ENCODE assay signal across 22 cellular contexts in the genomic region with DNA sequence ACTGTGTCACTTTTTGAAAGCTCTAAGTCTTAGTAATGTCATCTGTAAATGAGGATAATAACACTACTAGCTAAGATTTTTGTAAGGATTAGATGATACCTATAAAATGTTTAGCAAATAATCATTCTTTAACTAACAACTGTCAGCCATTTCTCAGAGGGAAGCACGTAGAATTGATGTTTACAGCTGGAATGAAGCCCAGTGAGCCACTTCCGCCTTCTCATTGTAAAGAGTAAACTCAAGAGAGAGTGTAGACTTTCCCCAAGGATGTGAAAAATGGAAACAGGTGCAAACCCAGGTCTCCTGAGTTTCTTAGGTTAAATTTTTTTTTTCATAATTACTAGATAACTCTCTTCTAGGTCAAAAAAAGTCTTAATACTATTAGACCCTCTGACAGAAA. TPM values are rescaled to one million over a fixed set of nuclear protein-coding genes. Genes with fewer than 3 reads are reported as not detected.
"Had no signal": no experiment of that assay in that cellular context is flagged by ENCODE, and none has a peak within 500 bp of the region (broad histone marks: within the 10 kb centered on the region; RNA-seq: fewer than 3 reads in every experiment).

No MANE protein-coding gene starts in this region.

- H3K4me1 ChIP-seq: gastrocnemius medialis had no signal

- H3K9me3 Mint-ChIP-seq: natural killer cell, neural crest cell had no signal

- H3K4me3 ChIP-seq: dorsolateral prefrontal cortex, gastrocnemius medialis, heart right ventricle, stomach, thoracic aorta had no signal

- H3K36me3 ChIP-seq: gastrocnemius medialis, heart right ventricle, stomach, thoracic aorta had no signal

- ATAC-seq: esophagus mucosa, gastrocnemius medialis, heart right ventricle, left lobe of liver, natural killer cell had no signal

- H3K27ac ChIP-seq: dorsolateral prefrontal cortex, gastrocnemius medialis, heart right ventricle, stomach, thoracic aorta had no signal

- DNase-seq: cortex of kidney; dorsolateral prefrontal cortex; effector memory CD4-positive, alpha-beta T cell; gastrocnemius medialis; heart right ventricle; hypothalamus; kidney glomerular epithelial cell; mammary epithelial cell; natural killer cell; posterior cingulate gyrus; small intestine; stimulated activated CD4-positive, alpha-beta T cell treated with anti-CD3 and anti-CD28 coated beads, Interleukin-12 subunit alpha, Interleukin-12 subunit beta, amount 100 ng/mL, for 4 hours; stimulated activated naive CD4-positive, alpha-beta T cell; stomach; substantia nigra; trophoblast cell had no signal

- H3K27ac Mint-ChIP-seq: natural killer cell had no signal

- H3K36me3 Mint-ChIP-seq: natural killer cell had no signal

- H3K4me3 Mint-ChIP-seq: natural killer cell, neural crest cell had no signal

- H3K9me3 ChIP-seq: gastrocnemius medialis, heart right ventricle, stomach, thoracic aorta had no signal

- H3K27me3 ChIP-seq: dorsolateral prefrontal cortex had no signal

RNA-seq across cellular contexts. Expression of gene GREM2, which starts 4.9 kb away (rescaled TPM):
- total RNA-seq: osteocyte, pulmonary artery endothelial cell had no signal
